In genomic region chr6:14431375-14432330, GRCh38 we compare ENCODE assay signal across 24 cellular contexts.
DNase-seq lines count a peak whose midpoint lies in the region; ATAC-seq and TF ChIP-seq lines count a peak whose summit lies in the region.
"Had no signal": no experiment of that assay in that cellular context is flagged by ENCODE, and none has a peak within 500 bp of the region (broad histone marks: within the 10 kb centered on the region; RNA-seq: fewer than 3 reads in every experiment).

No MANE protein-coding gene starts in this region.

- no TSS peak for BruUV-seq in mammary epithelial cell (replicated peaks; lab: Mats Ljungman, UMichigan)

- no peaks in the 10 kb centered on the region for H4K20me1 ChIP-seq in mammary epithelial cell (ENCODE audit: insufficient read depth, low read length)

- H3K79me2 ChIP-seq in mammary epithelial cell (ENCODE audit: insufficient read depth, low read length) = no peaks in the 10 kb centered on the region

- no peak for TF ChIP-seq CTCF in mammary epithelial cell (conservative IDR thresholded peaks at IDR 0.05 in 1 of 2, IDR thresholded peaks at IDR 0.05 in 1 of 2; ENCODE audit: extremely low read depth in 1 of 2, insufficient read depth in 1 of 2, low read depth in 1 of 2, low read length in 2 of 2)
- TF ChIP-seq CTCF in right atrium auricular region (IDR thresholded peaks at IDR 0.05) = no peak
- no peak for TF ChIP-seq CTCF in upper lobe of left lung (IDR thresholded peaks at IDR 0.05)
- TF ChIP-seq CTCF in osteocyte (IDR thresholded peaks at IDR 0.05) = no peak
- no peak for TF ChIP-seq CTCF in endothelial cell (IDR thresholded peaks at IDR 0.05; ENCODE audit: unreplicated experiment)

- H3K36me3 Mint-ChIP-seq in osteocyte (ENCODE audit: unreplicated experiment) (no peaks in the 10 kb centered on the region), endothelial cell (ENCODE audit: low read depth, unreplicated experiment) (no peaks in the 10 kb centered on the region)
- H3K36me3 Mint-ChIP-seq: mesothelial cell of epicardium had no signal

- H3K27me3 Mint-ChIP-seq in osteocyte (ENCODE audit: unreplicated experiment) (peaks cover 38% of the 10 kb centered on the region), endothelial cell (ENCODE audit: unreplicated experiment) (no peaks in the 10 kb centered on the region)

- no peak for TF ChIP-seq EP300 in upper lobe of left lung (IDR thresholded peaks at IDR 0.05)

- CTCF ChIA-PET in mammary epithelial cell (lab: Charles Lee; ENCODE audit: low non-redundant PET) = no interaction called here

- no peaks in the 10 kb centered on the region for H3K4me1 Mint-ChIP-seq in osteocyte (ENCODE audit: unreplicated experiment)
- peaks cover 19% of the 10 kb centered on the region for H3K4me1 Mint-ChIP-seq in endothelial cell (ENCODE audit: unreplicated experiment)

- in situ Hi-C loops in mammary epithelial cell (cut with MboI; ENCODE audit: low sequenced_read_pairs in 2 of 2) = no loop called here

- ATAC-seq in Right ventricle myocardium inferior = peak; percentile 91
- peak; percentile 36 to 82 for ATAC-seq in upper lobe of left lung (ENCODE audit: low FRiP score in 2 of 2)
- ATAC-seq: gastrocnemius medialis, pancreas had no signal

- H3K4me2 ChIP-seq in mammary epithelial cell (ENCODE audit: insufficient read depth, low read depth, low read length) = no peak overlapping the region

- H2AFZ ChIP-seq in mammary epithelial cell (ENCODE audit: low read depth, low read length) = peak overlapping the region; percentile 10

- 63% methylated on average over 14 of the region's 14 CpGs for WGBS in mammary epithelial cell (ENCODE audit: low coverage, missing lambda C conversion rate)
- WGBS in upper lobe of left lung, 2 donors = 64 to 69% methylated on average over 14 of the region's 14 CpGs

- H3K9me3 ChIP-seq in mammary epithelial cell (replicated peaks; ENCODE audit: insufficient read depth, low read length) = no peaks in the 10 kb centered on the region
- H3K9me3 ChIP-seq in right atrium auricular region = no peaks in the 10 kb centered on the region
- H3K9me3 ChIP-seq in upper lobe of left lung = no peaks in the 10 kb centered on the region
- H3K9me3 ChIP-seq: gastrocnemius medialis, pancreas, SJSA1, vagina had no signal

- dilution Hi-C loops in mammary epithelial cell (cut with HindIII; ENCODE audit: low sequenced_read_pairs) = no loop called here

- H3K9me3 Mint-ChIP-seq in osteocyte (ENCODE audit: unreplicated experiment) (no peaks in the 10 kb centered on the region), endothelial cell (ENCODE audit: unreplicated experiment) (no peaks in the 10 kb centered on the region)
- H3K9me3 Mint-ChIP-seq: activated T-helper 1 cell treated with anti-CD3 and anti-CD28 coated beads, Interleukin-12 subunit alpha, Interleukin-12 subunit beta, Interleukin-2, Interleukin-4 antibody, amounts not matched to agents 30 ng/mL and 10 ng/mL and 1 ng/mL, durations not matched to agents 14 hours and 24 hours and 36 hours; H9 had no signal

- no peak overlapping the region for H3K4me3 Mint-ChIP-seq in osteocyte (ENCODE audit: unreplicated experiment)
- no peak overlapping the region for H3K4me3 Mint-ChIP-seq in endothelial cell (ENCODE audit: unreplicated experiment)
- H3K4me3 Mint-ChIP-seq: activated T-helper 1 cell treated with anti-CD3 and anti-CD28 coated beads, Interleukin-12 subunit alpha, Interleukin-12 subunit beta, Interleukin-2, Interleukin-4 antibody, amounts not matched to agents 30 ng/mL and 10 ng/mL and 1 ng/mL, durations not matched to agents 14 hours and 24 hours and 36 hours; H9; mesothelial cell of epicardium; nephron had no signal

- H3K4me3 ChIP-seq in mammary epithelial cell (replicated peaks in 1 of 3; ENCODE audit: insufficient read depth in 1 of 3, low read depth in 2 of 3, low read length in 3 of 3) (no peak overlapping the region), right atrium auricular region (peak overlapping the region; percentile 36 to 41), upper lobe of left lung (peak overlapping the region in 2 of 4 donors; percentile 2 to 16)
- H3K4me3 ChIP-seq: gastrocnemius medialis, pancreas, SJSA1, vagina had no signal

- H3K27me3 ChIP-seq in mammary epithelial cell (ENCODE audit: insufficient read depth, low read length) (no peaks in the 10 kb centered on the region), right atrium auricular region (no peaks in the 10 kb centered on the region), upper lobe of left lung (no peaks in the 10 kb centered on the region)
- H3K27me3 ChIP-seq: gastrocnemius medialis, pancreas, SJSA1, vagina had no signal

- H3K9ac ChIP-seq in mammary epithelial cell (ENCODE audit: insufficient read depth, low read length) = no peak overlapping the region

- DNase-seq in Right ventricle myocardium inferior (ENCODE audit: missing footprints) (no peak), cardiac septum (ENCODE audit: low spot score) (no peak), mammary epithelial cell (no peak), right atrium auricular region (ENCODE audit: low spot score) (no peak), upper lobe of left lung (no peak), osteocyte (ENCODE audit: extremely low spot score, unreplicated experiment) (no peak), endothelial cell (ENCODE audit: low spot score) (no peak), GOT3 (lab: John Stamatoyannopoulos, UW) (no peak)
- DNase-seq: activated CD4-positive, alpha-beta T cell treated with anti-CD3 and anti-CD28 coated beads for 4 hours; activated naive CD4-positive, alpha-beta T cell treated with anti-CD3 and anti-CD28 coated beads, Interleukin-2, amount 50 U/mL, for 16 hours; effector CD4-positive, alpha-beta T cell; gastrocnemius medialis; H9; kidney; NCI-H1436; OCI-M1; pancreas; T-helper 1 cell had no signal

- H3K27ac ChIP-seq in mammary epithelial cell (ENCODE audit: insufficient read depth, low read depth, low read length) (no peak overlapping the region), right atrium auricular region (peak overlapping the region; percentile 63 to 86), upper lobe of left lung (no peak overlapping the region)
- H3K27ac ChIP-seq: C4-2B, gastrocnemius medialis, pancreas, SJSA1, vagina had no signal

- H3K4me1 ChIP-seq in mammary epithelial cell (ENCODE audit: insufficient read depth, low read length) (no peaks in the 10 kb centered on the region), right atrium auricular region (peaks cover 0 to 19% of the 10 kb centered on the region in 2 donors), upper lobe of left lung (no peaks in the 10 kb centered on the region)
- H3K4me1 ChIP-seq: pancreas, SJSA1, vagina had no signal

- H3K36me3 ChIP-seq in mammary epithelial cell (ENCODE audit: insufficient read depth, low read length) (no peaks in the 10 kb centered on the region), right atrium auricular region (no peaks in the 10 kb centered on the region), upper lobe of left lung (no peaks in the 10 kb centered on the region)
- H3K36me3 ChIP-seq: gastrocnemius medialis, pancreas, SJSA1, vagina had no signal

- TF ChIP-seq POLR2A in upper lobe of left lung (IDR thresholded peaks at IDR 0.05) = no peak

- H3K27ac Mint-ChIP-seq in osteocyte (ENCODE audit: unreplicated experiment) (no peak overlapping the region), endothelial cell (ENCODE audit: unreplicated experiment) (no peak overlapping the region)
- H3K27ac Mint-ChIP-seq: activated T-helper 1 cell treated with anti-CD3 and anti-CD28 coated beads, Interleukin-12 subunit alpha, Interleukin-12 subunit beta, Interleukin-2, Interleukin-4 antibody, amounts not matched to agents 30 ng/mL and 10 ng/mL and 1 ng/mL, durations not matched to agents 14 hours and 24 hours and 36 hours; H9; mesothelial cell of epicardium; nephron had no signal

- intact Hi-C loops in Right ventricle myocardium inferior (cut with DNase I) = loop anchor here (2.0 to 10.0 kb wide), 5 partner anchors 69 to 813 kb away; partner anchors contain the start of gene JARID2
- intact Hi-C loops in cardiac septum (cut with DNase I) = no loop called here
- intact Hi-C loops in mammary epithelial cell (cut with micrococcal nuclease) = no loop called here

Comparison
In these comparisons a context has a peak if more than half of its experiments do, and no peak if none do; other contexts are left out.
1. H3K27ac ChIP-seq: peak in right atrium auricular region (2 of 2); none in mammary epithelial cell (single experiment) and upper lobe of left lung (0 of 4).
2. H3K4me3 ChIP-seq: peak in right atrium auricular region (2 of 2); none in mammary epithelial cell (0 of 3).